In genomic region chr12:131841547-131841946, GRCh38 we compare ENCODE assay signal across 33 cellular contexts. TPM values are rescaled to one million over a fixed set of nuclear protein-coding genes. Genes with fewer than 3 reads are reported as not detected.
DNase-seq lines count a peak whose midpoint lies in the region; ATAC-seq, FAIRE-seq and TF ChIP-seq lines count a peak whose summit lies in the region.
"Had no signal": no experiment of that assay in that cellular context is flagged by ENCODE, and none has a peak within 500 bp of the region (broad histone marks: within the 10 kb centered on the region; RNA-seq: fewer than 3 reads in every experiment).

No MANE protein-coding gene starts in this region.

- H3K4me3 ChIP-seq in cardiac muscle cell (no peak overlapping the region), HepG2 (replicated peaks in 1 of 3; ENCODE audit: insufficient read depth in 1 of 3, low read depth in 2 of 3, low read length in 3 of 3) (no peak overlapping the region), right lobe of liver (no peak overlapping the region), BE2C (ENCODE audit: low read depth, low read length) (no peak overlapping the region), neuronal stem cell (ENCODE audit: low read length in 2 of 2) (no peak overlapping the region), GM23248 (no peak overlapping the region)
- H3K4me3 ChIP-seq: A549; BLaER1; BLaER1 treated with 17β-estradiol and CSF1 and Interleukin-3, amounts not matched to agents 10 nM and 100 nM had no signal

- in situ Hi-C loops in HepG2 (cut with HindIII; ENCODE audit: extremely low pct_ligation_motif_present, low pct_unique_long_range_greater_than_20kb) = loop anchor here (25.0 kb wide), 1 partner anchor 729 kb away; no protein-coding TSS in a partner anchor
- in situ Hi-C loops in GM23248 (cut with MboI) = no loop called here

- POLR2A ChIA-PET in HepG2 (lab: Yijun Ruan, JAX) = no interaction called here

- TF ChIP-seq EP300 in HepG2 (IDR thresholded peaks at IDR 0.05; ENCODE audit: low read depth in 2 of 2, low read length in 2 of 2) (no peak), HepG2 (CRISPR knock-in tag; IDR thresholded peaks at IDR 0.05; ENCODE audit: borderline replicate concordance) (no peak)

- H4K20me1 ChIP-seq in HepG2 (ENCODE audit: insufficient read depth, low read length) (no peaks in the 10 kb centered on the region), GM23248 (ENCODE audit: insufficient read depth) (no peaks in the 10 kb centered on the region)

- no peak overlapping the region for H2BK15ac ChIP-seq in neuronal stem cell (ENCODE audit: low read length)

- no peak overlapping the region for H2BK12ac ChIP-seq in neuronal stem cell (ENCODE audit: low read length)

- H3K9me2 ChIP-seq in GM23248 (ENCODE audit: insufficient read depth) = no peaks in the 10 kb centered on the region

- H4K91ac ChIP-seq in neuronal stem cell (ENCODE audit: low read depth, low read length, poor library complexity) = no peak overlapping the region

- H4K8ac ChIP-seq in neuronal stem cell (ENCODE audit: low read depth, low read length) = no peak overlapping the region

- peak overlapping the region; percentile 12 for H3K27ac ChIP-seq in cardiac muscle cell
- H3K27ac ChIP-seq in HepG2 (ENCODE audit: extremely low read length, insufficient read depth, low read length) = no peak overlapping the region
- no peak overlapping the region for H3K27ac ChIP-seq in right lobe of liver
- no peak overlapping the region for H3K27ac ChIP-seq in neuronal stem cell (replicated peaks; ENCODE audit: low read length)
- H3K27ac ChIP-seq in GM23248 = no peak overlapping the region
- H3K27ac ChIP-seq: 22Rv1; A549; BLaER1; BLaER1 treated with 17β-estradiol and CSF1 and Interleukin-3, amounts not matched to agents 10 nM and 100 nM; C4-2B had no signal

- no peaks in the 10 kb centered on the region for H3F3A ChIP-seq in GM23248 (ENCODE audit: insufficient read depth)

- no peaks in the 10 kb centered on the region for H3K27me3 ChIP-seq in cardiac muscle cell
- H3K27me3 ChIP-seq in HepG2 (ENCODE audit: control insufficient read depth in 1 of 2, insufficient read depth in 2 of 2, low read length in 2 of 2) = no peaks in the 10 kb centered on the region; a peak in 2 of 5 replicates
- no peaks in the 10 kb centered on the region for H3K27me3 ChIP-seq in right lobe of liver
- H3K27me3 ChIP-seq in BE2C = no peaks in the 10 kb centered on the region
- H3K27me3 ChIP-seq in neuronal stem cell (ENCODE audit: control insufficient read depth in 3 of 3, insufficient read depth in 3 of 3, low read depth in 1 of 3, low read length in 3 of 3) = no peaks in the 10 kb centered on the region
- H3K27me3 ChIP-seq in GM23248 (replicated peaks; ENCODE audit: insufficient read depth) = no peaks in the 10 kb centered on the region
- H3K27me3 ChIP-seq: BLaER1; BLaER1 treated with 17β-estradiol and CSF1 and Interleukin-3, amounts not matched to agents 10 nM and 100 nM had no signal

- no peak overlapping the region for H3K4ac ChIP-seq in neuronal stem cell (ENCODE audit: low read length)

- TF ChIP-seq RAD21 in HepG2 (CRISPR knock-in tag; IDR thresholded peaks at IDR 0.05) = no peak

- no peak overlapping the region for H3K4me2 ChIP-seq in HepG2 (ENCODE audit: low read depth, low read length)
- no peak overlapping the region for H3K4me2 ChIP-seq in neuronal stem cell (ENCODE audit: insufficient read depth, low read length, poor library complexity, severe bottlenecking)
- H3K4me2 ChIP-seq in GM23248 (ENCODE audit: unreplicated experiment) = no peak overlapping the region
- H3K4me2 ChIP-seq: A549; BLaER1; BLaER1 treated with 17β-estradiol and CSF1 and Interleukin-3, amounts not matched to agents 10 nM and 100 nM had no signal

- no peak overlapping the region for H3K23ac ChIP-seq in neuronal stem cell (ENCODE audit: low read depth, low read length, poor library complexity)

- whole genome bisulfite sequencing in HepG2 (ENCODE audit: low lambda C conversion rate) = 91% methylated on average over 8 of the region's 22 CpGs
- no CpG with 5 or more reads among the region's 22 CpGs for WGBS in right lobe of liver (ENCODE audit: insufficient coverage, low coverage, low lambda C conversion rate, missing lambda C conversion rate)
- no CpG with 5 or more reads among the region's 22 CpGs for WGBS in neuronal stem cell (ENCODE audit: extremely low coverage in 2 of 2, insufficient read length in 2 of 2, insufficient replicate concordance in 1 of 2), 2 donors
- 95 to 100% methylated on average over 11 to 22 of the region's 22 CpGs for WGBS in GM23248 (ENCODE audit: low coverage in 1 of 2, low lambda C conversion rate in 2 of 2, missing lambda C conversion rate in 2 of 2), 2 experiments

- H3K18ac ChIP-seq in neuronal stem cell (ENCODE audit: low read length) = no peak overlapping the region

- H3K9me3 ChIP-seq in cardiac muscle cell (ENCODE audit: low read depth) = no peaks in the 10 kb centered on the region
- H3K9me3 ChIP-seq in HepG2 (ENCODE audit: low read length) = no peaks in the 10 kb centered on the region
- H3K9me3 ChIP-seq in right lobe of liver = no peaks in the 10 kb centered on the region
- H3K9me3 ChIP-seq in BE2C = no peaks in the 10 kb centered on the region
- no peaks in the 10 kb centered on the region for H3K9me3 ChIP-seq in neuronal stem cell (replicated peaks in 1 of 2; ENCODE audit: control insufficient read depth in 2 of 2, insufficient read depth in 1 of 2, low read depth in 1 of 2, low read length in 2 of 2)
- H3K9me3 ChIP-seq in GM23248 (ENCODE audit: low read depth) = no peaks in the 10 kb centered on the region
- H3K9me3 ChIP-seq: A549; BLaER1; BLaER1 treated with 17β-estradiol and CSF1 and Interleukin-3, amounts not matched to agents 10 nM and 100 nM; Caco-2 had no signal

- CTCF ChIA-PET in HepG2 (lab: Yijun Ruan, JAX; ENCODE audit: low intra/inter-chr PET ratio, low total read pairs) = no interaction called here

- BruUV-seq in HepG2 (replicated peaks; lab: Mats Ljungman, UMichigan) = no TSS peak

- H3K14ac ChIP-seq in neuronal stem cell (ENCODE audit: low read length) = no peak overlapping the region

- intact Hi-C loops in Right ventricle myocardium superior (cut with DNase I) = no loop called here
- intact Hi-C loops in HepG2 (cut with micrococcal nuclease; ENCODE audit: unreplicated experiment) = no loop called here
- intact Hi-C loops in right lobe of liver (cut with DNase I) = no loop called here

- H3K4me1 ChIP-seq in cardiac muscle cell (ENCODE audit: low read depth) (no peaks in the 10 kb centered on the region), HepG2 (ENCODE audit: insufficient read depth, low read length) (peaks cover 16% of the 10 kb centered on the region), right lobe of liver (no peaks in the 10 kb centered on the region), BE2C (peaks cover 4% of the 10 kb centered on the region; the same call in 1 of the 2 replicates), neuronal stem cell (ENCODE audit: control insufficient read depth in 2 of 2, insufficient read depth in 1 of 2, low read depth in 1 of 2, low read length in 2 of 2) (no peaks in the 10 kb centered on the region), GM23248 (ENCODE audit: insufficient read depth) (no peaks in the 10 kb centered on the region)
- H3K4me1 ChIP-seq: A549 had no signal

- ATAC-seq in Right ventricle myocardium superior (ENCODE audit: poor library complexity) (no peak), HepG2 (no peak), right lobe of liver (no peak)
- ATAC-seq: A549; CD8-positive, alpha-beta T cell had no signal

- H3K9ac ChIP-seq in HepG2 (ENCODE audit: insufficient read depth, low read depth, low read length) = no peak overlapping the region
- H3K9ac ChIP-seq in neuronal stem cell (ENCODE audit: low read depth, low read length, poor library complexity) = no peak overlapping the region
- no peak overlapping the region for H3K9ac ChIP-seq in GM23248
- H3K9ac ChIP-seq: BLaER1; BLaER1 treated with 17β-estradiol and CSF1 and Interleukin-3, amounts not matched to agents 10 nM and 100 nM had no signal

- DNase-seq in cardiac muscle cell (ENCODE audit: low read depth in 1 of 2, low spot score in 1 of 2) (no peak), Right ventricle myocardium superior (no peak), HepG2 (ENCODE audit: low spot score) (no peak), right lobe of liver (no peak), BE2C (peak; percentile 7), neuronal stem cell (ENCODE audit: low spot score) (no peak), GM23248 (no peak), AML-193 (lab: John Stamatoyannopoulos, UW) (no peak)
- DNase-seq: 8988T; ACHN; C1 segment of cervical spinal cord; Calu3; CD4-positive, alpha-beta memory T cell; CD4-positive, alpha-beta T cell; CD4-positive, CD25-positive, alpha-beta regulatory T cell; CD8-positive, alpha-beta memory T cell; CD8-positive, alpha-beta T cell; COR-L47; DMS 273 treated with DMSO at 0.1 percent for 48 hours; DMS153; DMS53; DMS79; DMS79 treated with DMSO at 0.1 percent for 48 hours; DND-41; EL had no signal

- H2AK5ac ChIP-seq in neuronal stem cell (ENCODE audit: low read depth, low read length) = peak overlapping the region; percentile 18

- H3K79me2 ChIP-seq in HepG2 (ENCODE audit: insufficient read depth, low read length) (no peaks in the 10 kb centered on the region), GM23248 (ENCODE audit: insufficient read depth) (no peaks in the 10 kb centered on the region)

- H2AFZ ChIP-seq in HepG2 (ENCODE audit: low read length) = no peak overlapping the region
- H2AFZ ChIP-seq in neuronal stem cell (ENCODE audit: low read length) = no peak overlapping the region
- no peak overlapping the region for H2AFZ ChIP-seq in GM23248

- no peak for TF ChIP-seq CTCF in cardiac muscle cell (IDR thresholded peaks at IDR 0.05; ENCODE audit: low read depth, low read length)
- no peak for TF ChIP-seq CTCF in HepG2 (CRISPR knock-in tag; IDR thresholded peaks at IDR 0.05)
- TF ChIP-seq CTCF in right lobe of liver (IDR thresholded peaks at IDR 0.05) = no peak
- no peak for TF ChIP-seq CTCF in BE2C (IDR thresholded peaks at IDR 0.05; ENCODE audit: low read depth, low read length)

- FAIRE-seq in HepG2 (lab: Jason Lieb, UNC) = no peak
- FAIRE-seq: A204.1, A549, D721Med had no signal

- H2BK5ac ChIP-seq in neuronal stem cell (ENCODE audit: low read length) = no peak overlapping the region

- no peak for TF ChIP-seq POLR2A in HepG2 (IDR thresholded peaks at IDR 0.05; ENCODE audit: insufficient read depth in 1 of 2, low read depth in 2 of 2, low read length in 2 of 2)
- no peak for TF ChIP-seq POLR2A in right lobe of liver (IDR thresholded peaks at IDR 0.05)

- H2BK120ac ChIP-seq in neuronal stem cell (ENCODE audit: low read depth, low read length) = no peak overlapping the region

- no peaks in the 10 kb centered on the region for H3K79me1 ChIP-seq in neuronal stem cell (ENCODE audit: low read depth, low read length)

- H3K36me3 ChIP-seq in cardiac muscle cell (no peaks in the 10 kb centered on the region), HepG2 (replicated peaks in 1 of 2; ENCODE audit: control insufficient read depth in 1 of 2, insufficient read depth in 2 of 2, low read length in 2 of 2) (no peaks in the 10 kb centered on the region), right lobe of liver (no peaks in the 10 kb centered on the region), BE2C (no peaks in the 10 kb centered on the region), neuronal stem cell (replicated peaks in 1 of 2; ENCODE audit: control insufficient read depth in 2 of 2, insufficient read depth in 2 of 2, low read length in 2 of 2) (peaks cover 0 to 55% of the 10 kb centered on the region in 2 donors), GM23248 (ENCODE audit: low read depth) (peaks cover 4% of the 10 kb centered on the region; the same call in 1 of the 2 replicates)

RNA-seq across cellular contexts. Expression of gene MMP17, which starts 13.4 kb away (rescaled TPM):
- total RNA-seq in cardiac muscle cell = not detected in 2 replicates
- 0.71 TPM in 1 of 2 replicates, not detected in the other for polyA plus RNA-seq in cardiac muscle cell
- total RNA-seq in Right ventricle myocardium superior = 1.3 TPM
- 0.38 and 0.80 TPM in 2 replicates for total RNA-seq in HepG2 (2016; rRNA removed; fragmentation: Illumina TruSeq; extraction: Trizol)
- total RNA-seq in HepG2 (2016; cell fraction: cytosol; rRNA removed; fragmentation: Illumina TruSeq; extraction: Trizol; ENCODE audit: low read depth) = 0.79 and 1.1 TPM in 2 replicates
- total RNA-seq in HepG2 (2016; cell fraction: insoluble cytoplasmic fraction; rRNA removed; fragmentation: Illumina TruSeq; extraction: Trizol) = 0.36 and 0.78 TPM in 2 replicates
- total RNA-seq in HepG2 (2016; cell fraction: membrane; rRNA removed; fragmentation: Illumina TruSeq; extraction: Trizol) = 1.2 and 1.4 TPM in 2 replicates
- total RNA-seq in HepG2 (2016; cell fraction: nucleus; rRNA removed; fragmentation: Illumina TruSeq; extraction: Trizol) = 0.69 and 0.75 TPM in 2 replicates
- 0.55 and 2.0 TPM in 2 replicates for polyA plus RNA-seq in HepG2 (2011; rRNA removed)
- polyA plus RNA-seq in HepG2 (2011; cell fraction: cytosol; rRNA removed) = 0.69 and 1.1 TPM in 2 replicates
- 3.2 and 5.2 TPM in 2 replicates for polyA plus RNA-seq in HepG2 (2011; cell fraction: nucleus; rRNA removed)
- polyA plus RNA-seq in HepG2 (2012) = 0.24 and 0.57 TPM in 2 replicates
- polyA plus RNA-seq in HepG2 (2016; cell fraction: cytosol; fragmentation: Illumina TruSeq; extraction: Trizol; ENCODE audit: low read depth) = 0.80 and 1.2 TPM in 2 replicates
- 0.53 and 1.4 TPM in 2 replicates for polyA plus RNA-seq in HepG2 (2016; cell fraction: insoluble cytoplasmic fraction; fragmentation: Illumina TruSeq; extraction: Trizol; ENCODE audit: low read depth)
- 1.5 and 2.6 TPM in 2 replicates for polyA plus RNA-seq in HepG2 (2016; cell fraction: membrane; fragmentation: Illumina TruSeq; extraction: Trizol; ENCODE audit: low read depth)
- polyA plus RNA-seq in HepG2 (2016; cell fraction: nucleus; fragmentation: Illumina TruSeq; extraction: Trizol; ENCODE audit: insufficient read depth, low read depth) = 2.1 and 2.8 TPM in 2 replicates
- 0.70 and 1.1 TPM in 2 replicates for polyA minus RNA-seq in HepG2 (2011; rRNA and poly(A)+ RNA removed; ENCODE audit: low replicate concordance)
- 1.5 TPM in 1 of 2 replicates, not detected in the other for polyA minus RNA-seq in HepG2 (2011; cell fraction: cytosol; rRNA and poly(A)+ RNA removed)
- polyA minus RNA-seq in HepG2 (2011; cell fraction: nucleus; rRNA and poly(A)+ RNA removed) = 1.4 and 2.6 TPM in 2 replicates
- total RNA-seq in right lobe of liver = 1 to 10 TPM in 2 of 6 experiments, under 1 TPM in 4; 0.58 to 3.9 (median 0.73) TPM
- polyA plus RNA-seq in BE2C (2012; ENCODE audit: insufficient read depth, insufficient read length, low read depth) = 3.2 TPM
- 4.2 TPM for polyA plus RNA-seq in neuronal stem cell (2013, experiment 1 of 2)
- polyA plus RNA-seq in neuronal stem cell (2013, experiment 2 of 2) = 3.8 TPM
- 36.5 and 52.1 TPM in 2 replicates for total RNA-seq in GM23248 (2014; rRNA removed; shearing (Covaris generic))
- polyA plus RNA-seq in GM23248 (2016; fragmentation: Nextera tagmentation; extraction: Ambion mirVana) = 10.1 and 13.8 TPM in 2 replicates
- total RNA-seq: CD4-positive, CD25-positive, alpha-beta regulatory T cell had no signal
- polyA plus RNA-seq: CD4-positive, alpha-beta memory T cell; CD8-positive, alpha-beta memory T cell had no signal

RNA-seq across cellular contexts. Expression of gene ULK1, which starts 52.9 kb away (rescaled TPM):
- 17.8 and 27.6 TPM in 2 replicates for total RNA-seq in cardiac muscle cell
- 14.2 and 16.2 TPM in 2 replicates for polyA plus RNA-seq in cardiac muscle cell
- 49.8 TPM for total RNA-seq in Right ventricle myocardium superior
- 1.7 and 2.8 TPM in 2 replicates for total RNA-seq in HepG2 (2016; rRNA removed; fragmentation: Illumina TruSeq; extraction: Trizol)
- 1.9 and 2.4 TPM in 2 replicates for total RNA-seq in HepG2 (2016; cell fraction: cytosol; rRNA removed; fragmentation: Illumina TruSeq; extraction: Trizol; ENCODE audit: low read depth)
- total RNA-seq in HepG2 (2016; cell fraction: insoluble cytoplasmic fraction; rRNA removed; fragmentation: Illumina TruSeq; extraction: Trizol) = 1.6 and 3.3 TPM in 2 replicates
- total RNA-seq in HepG2 (2016; cell fraction: membrane; rRNA removed; fragmentation: Illumina TruSeq; extraction: Trizol) = 1.7 and 2.8 TPM in 2 replicates
- total RNA-seq in HepG2 (2016; cell fraction: nucleus; rRNA removed; fragmentation: Illumina TruSeq; extraction: Trizol) = 4.9 and 6.0 TPM in 2 replicates
- 10.1 and 13.9 TPM in 2 replicates for polyA plus RNA-seq in HepG2 (2011; rRNA removed)
- polyA plus RNA-seq in HepG2 (2011; cell fraction: cytosol; rRNA removed) = 2.2 and 3.2 TPM in 2 replicates
- polyA plus RNA-seq in HepG2 (2011; cell fraction: nucleus; rRNA removed) = 132 and 157 TPM in 2 replicates
- 16.0 and 35.4 TPM in 2 replicates for polyA plus RNA-seq in HepG2 (2012)
- polyA plus RNA-seq in HepG2 (2016; cell fraction: cytosol; fragmentation: Illumina TruSeq; extraction: Trizol; ENCODE audit: low read depth) = 0.21 and 0.24 TPM in 2 replicates
- polyA plus RNA-seq in HepG2 (2016; cell fraction: insoluble cytoplasmic fraction; fragmentation: Illumina TruSeq; extraction: Trizol; ENCODE audit: low read depth) = 3.6 and 5.0 TPM in 2 replicates
- 0.60 and 0.72 TPM in 2 replicates for polyA plus RNA-seq in HepG2 (2016; cell fraction: membrane; fragmentation: Illumina TruSeq; extraction: Trizol; ENCODE audit: low read depth)
- polyA plus RNA-seq in HepG2 (2016; cell fraction: nucleus; fragmentation: Illumina TruSeq; extraction: Trizol; ENCODE audit: insufficient read depth, low read depth) = 27.6 and 31.1 TPM in 2 replicates
- polyA minus RNA-seq in HepG2 (2011; rRNA and poly(A)+ RNA removed; ENCODE audit: low replicate concordance) = 11.3 and 13.5 TPM in 2 replicates
- polyA minus RNA-seq in HepG2 (2011; cell fraction: cytosol; rRNA and poly(A)+ RNA removed) = 7.8 and 10.2 TPM in 2 replicates
- polyA minus RNA-seq in HepG2 (2011; cell fraction: nucleus; rRNA and poly(A)+ RNA removed) = 15.5 and 17.8 TPM in 2 replicates
- total RNA-seq in right lobe of liver = 10 to 100 TPM; 14.5 to 39.0 (median 20.5) TPM
- 43.2 TPM for polyA plus RNA-seq in BE2C (2012; ENCODE audit: insufficient read depth, insufficient read length, low read depth)
- polyA plus RNA-seq in neuronal stem cell (2013, experiment 1 of 2) = 21.6 TPM
- 22.4 TPM for polyA plus RNA-seq in neuronal stem cell (2013, experiment 2 of 2)
- 6.9 and 7.1 TPM in 2 replicates for total RNA-seq in GM23248 (2014; rRNA removed; shearing (Covaris generic))
- 4.0 TPM in 2 replicates for polyA plus RNA-seq in GM23248 (2016; fragmentation: Nextera tagmentation; extraction: Ambion mirVana)
